In the genomic region with DNA sequence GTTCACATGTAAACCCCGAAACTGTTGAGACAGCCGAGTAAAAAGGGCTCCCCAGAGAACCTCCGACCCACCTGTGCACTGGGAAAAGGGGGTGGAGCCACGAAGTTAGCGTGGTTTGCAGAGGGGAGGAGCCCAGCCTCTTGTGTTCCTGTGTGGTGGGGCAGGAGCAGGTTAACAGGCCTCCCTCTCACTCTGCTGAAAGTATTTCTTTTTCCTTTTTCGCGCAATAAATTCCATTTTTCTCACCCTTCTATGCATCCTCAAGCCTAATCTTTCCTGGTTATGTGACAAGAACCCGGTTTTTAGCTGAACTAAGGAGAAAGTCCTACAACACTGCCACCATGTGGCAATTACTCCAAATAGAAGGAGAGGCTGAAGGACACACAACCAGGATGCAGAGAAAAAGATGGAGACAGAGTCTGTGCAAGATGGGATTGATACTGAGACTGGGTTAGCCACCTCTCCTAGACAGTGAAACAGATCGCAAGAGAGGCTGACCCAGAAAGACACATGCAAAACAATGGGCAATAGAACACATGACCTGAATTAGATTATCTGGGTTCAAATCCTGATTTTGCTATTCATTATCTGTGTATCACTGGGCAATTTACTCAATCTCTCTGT, we compare ENCODE assay signal across 1 cellular context.
TF ChIP-seq lines count a peak whose summit lies in the region.

No MANE protein-coding gene starts in this region.

TF ChIP-seq in HepG2, 621 proteins besides CTCF, POLR2A, EP300 and RAD21 (continued from another document and continues in another):
- TF ChIP-seq, protein P1, sequence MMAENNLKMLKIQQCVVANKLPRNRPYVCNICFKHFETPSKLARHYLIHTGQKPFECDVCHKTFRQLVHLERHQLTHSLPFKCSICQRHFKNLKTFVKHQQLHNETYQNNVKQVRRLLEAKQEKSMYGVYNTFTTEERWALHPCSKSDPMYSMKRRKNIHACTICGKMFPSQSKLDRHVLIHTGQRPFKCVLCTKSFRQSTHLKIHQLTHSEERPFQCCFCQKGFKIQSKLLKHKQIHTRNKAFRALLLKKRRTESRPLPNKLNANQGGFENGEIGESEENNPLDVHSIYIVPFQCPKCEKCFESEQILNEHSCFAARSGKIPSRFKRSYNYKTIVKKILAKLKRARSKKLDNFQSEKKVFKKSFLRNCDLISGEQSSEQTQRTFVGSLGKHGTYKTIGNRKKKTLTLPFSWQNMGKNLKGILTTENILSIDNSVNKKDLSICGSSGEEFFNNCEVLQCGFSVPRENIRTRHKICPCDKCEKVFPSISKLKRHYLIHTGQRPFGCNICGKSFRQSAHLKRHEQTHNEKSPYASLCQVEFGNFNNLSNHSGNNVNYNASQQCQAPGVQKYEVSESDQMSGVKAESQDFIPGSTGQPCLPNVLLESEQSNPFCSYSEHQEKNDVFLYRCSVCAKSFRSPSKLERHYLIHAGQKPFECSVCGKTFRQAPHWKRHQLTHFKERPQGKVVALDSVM (CRISPR knock-in tag; IDR thresholded peaks at IDR 0.05), result no peak
- no peak for TF ChIP-seq ZNF430 (CRISPR knock-in tag; IDR thresholded peaks at IDR 0.05)
- no peak for TF ChIP-seq MEF2D (CRISPR knock-in tag; IDR thresholded peaks at IDR 0.05)
- TF ChIP-seq SAFB2 (CRISPR knock-in tag; IDR thresholded peaks at IDR 0.05; ENCODE audit: borderline replicate concordance, low read depth), result no peak
- TF ChIP-seq ZNF713 (CRISPR knock-in tag; IDR thresholded peaks at IDR 0.05), result no peak
- no peak for TF ChIP-seq DMAP1 (CRISPR knock-in tag; IDR thresholded peaks at IDR 0.05)
- TF ChIP-seq, protein P2, sequence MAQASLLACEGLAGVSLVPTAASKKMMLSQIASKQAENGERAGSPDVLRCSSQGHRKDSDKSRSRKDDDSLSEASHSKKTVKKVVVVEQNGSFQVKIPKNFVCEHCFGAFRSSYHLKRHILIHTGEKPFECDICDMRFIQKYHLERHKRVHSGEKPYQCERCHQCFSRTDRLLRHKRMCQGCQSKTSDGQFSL (CRISPR knock-in tag; IDR thresholded peaks at IDR 0.05), result no peak
- TF ChIP-seq NR2F6 (IDR thresholded peaks at IDR 0.05), result no peak
- TF ChIP-seq NR2F6 (CRISPR knock-in tag; IDR thresholded peaks at IDR 0.05), result no peak
- TF ChIP-seq, protein P3, sequence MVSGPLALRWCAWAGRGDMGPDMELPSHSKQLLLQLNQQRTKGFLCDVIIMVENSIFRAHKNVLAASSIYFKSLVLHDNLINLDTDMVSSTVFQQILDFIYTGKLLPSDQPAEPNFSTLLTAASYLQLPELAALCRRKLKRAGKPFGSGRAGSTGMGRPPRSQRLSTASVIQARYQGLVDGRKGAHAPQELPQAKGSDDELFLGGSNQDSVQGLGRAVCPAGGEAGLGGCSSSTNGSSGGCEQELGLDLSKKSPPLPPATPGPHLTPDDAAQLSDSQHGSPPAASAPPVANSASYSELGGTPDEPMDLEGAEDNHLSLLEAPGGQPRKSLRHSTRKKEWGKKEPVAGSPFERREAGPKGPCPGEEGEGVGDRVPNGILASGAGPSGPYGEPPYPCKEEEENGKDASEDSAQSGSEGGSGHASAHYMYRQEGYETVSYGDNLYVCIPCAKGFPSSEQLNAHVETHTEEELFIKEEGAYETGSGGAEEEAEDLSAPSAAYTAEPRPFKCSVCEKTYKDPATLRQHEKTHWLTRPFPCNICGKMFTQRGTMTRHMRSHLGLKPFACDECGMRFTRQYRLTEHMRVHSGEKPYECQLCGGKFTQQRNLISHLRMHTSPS (CRISPR knock-in tag; IDR thresholded peaks at IDR 0.05; ENCODE audit: low read depth), result no peak
- TF ChIP-seq ZNF598 (CRISPR knock-in tag; IDR thresholded peaks at IDR 0.05; ENCODE audit: borderline replicate concordance), result no peak
- TF ChIP-seq GZF1 (CRISPR knock-in tag; IDR thresholded peaks at IDR 0.05), result no peak
- no peak for TF ChIP-seq ZKSCAN1 (IDR thresholded peaks at IDR 0.05; ENCODE audit: low read length)
- TF ChIP-seq, protein P4, sequence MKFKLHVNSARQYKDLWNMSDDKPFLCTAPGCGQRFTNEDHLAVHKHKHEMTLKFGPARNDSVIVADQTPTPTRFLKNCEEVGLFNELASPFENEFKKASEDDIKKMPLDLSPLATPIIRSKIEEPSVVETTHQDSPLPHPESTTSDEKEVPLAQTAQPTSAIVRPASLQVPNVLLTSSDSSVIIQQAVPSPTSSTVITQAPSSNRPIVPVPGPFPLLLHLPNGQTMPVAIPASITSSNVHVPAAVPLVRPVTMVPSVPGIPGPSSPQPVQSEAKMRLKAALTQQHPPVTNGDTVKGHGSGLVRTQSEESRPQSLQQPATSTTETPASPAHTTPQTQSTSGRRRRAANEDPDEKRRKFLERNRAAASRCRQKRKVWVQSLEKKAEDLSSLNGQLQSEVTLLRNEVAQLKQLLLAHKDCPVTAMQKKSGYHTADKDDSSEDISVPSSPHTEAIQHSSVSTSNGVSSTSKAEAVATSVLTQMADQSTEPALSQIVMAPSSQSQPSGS (CRISPR knock-in tag; IDR thresholded peaks at IDR 0.05), result no peak
- no peak for TF ChIP-seq ZC3H4 (CRISPR knock-in tag; IDR thresholded peaks at IDR 0.05; ENCODE audit: borderline replicate concordance)
- no peak for TF ChIP-seq ZNF282 (IDR thresholded peaks at IDR 0.05; ENCODE audit: partially characterized antibody)
- TF ChIP-seq, protein P5, sequence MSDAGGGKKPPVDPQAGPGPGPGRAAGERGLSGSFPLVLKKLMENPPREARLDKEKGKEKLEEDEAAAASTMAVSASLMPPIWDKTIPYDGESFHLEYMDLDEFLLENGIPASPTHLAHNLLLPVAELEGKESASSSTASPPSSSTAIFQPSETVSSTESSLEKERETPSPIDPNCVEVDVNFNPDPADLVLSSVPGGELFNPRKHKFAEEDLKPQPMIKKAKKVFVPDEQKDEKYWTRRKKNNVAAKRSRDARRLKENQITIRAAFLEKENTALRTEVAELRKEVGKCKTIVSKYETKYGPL (CRISPR knock-in tag; IDR thresholded peaks at IDR 0.05), result no peak
- TF ChIP-seq ZNF781 (CRISPR knock-in tag; IDR thresholded peaks at IDR 0.05; ENCODE audit: borderline replicate concordance, not compliant biosample characterization), result no peak
- TF ChIP-seq ZNF124 (CRISPR knock-in tag; IDR thresholded peaks at IDR 0.05), result no peak
- TF ChIP-seq KLF15 (CRISPR knock-in tag; IDR thresholded peaks at IDR 0.05; ENCODE audit: borderline replicate concordance), result no peak
- no peak for TF ChIP-seq HNRNPK (IDR thresholded peaks at IDR 0.05; ENCODE audit: low read depth, low read length, poor library complexity, severe bottlenecking)
- TF ChIP-seq, protein P6, sequence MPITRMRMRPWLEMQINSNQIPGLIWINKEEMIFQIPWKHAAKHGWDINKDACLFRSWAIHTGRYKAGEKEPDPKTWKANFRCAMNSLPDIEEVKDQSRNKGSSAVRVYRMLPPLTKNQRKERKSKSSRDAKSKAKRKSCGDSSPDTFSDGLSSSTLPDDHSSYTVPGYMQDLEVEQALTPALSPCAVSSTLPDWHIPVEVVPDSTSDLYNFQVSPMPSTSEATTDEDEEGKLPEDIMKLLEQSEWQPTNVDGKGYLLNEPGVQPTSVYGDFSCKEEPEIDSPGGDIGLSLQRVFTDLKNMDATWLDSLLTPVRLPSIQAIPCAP (CRISPR knock-in tag; IDR thresholded peaks at IDR 0.05; ENCODE audit: low read depth), result no peak
- 0 out of 2 replicates have a peak, but pooled peaks have one; percentile 26 for TF ChIP-seq GATAD1 (CRISPR knock-in tag; IDR thresholded peaks at IDR 0.05)
- TF ChIP-seq MED1 (CRISPR knock-in tag; IDR thresholded peaks at IDR 0.05), result peak; percentile 46; the same call in 1 of the 2 replicates
- no peak for TF ChIP-seq ATM (IDR thresholded peaks at IDR 0.05; ENCODE audit: borderline replicate concordance)
- no peak for TF ChIP-seq ZKSCAN5 (CRISPR knock-in tag; IDR thresholded peaks at IDR 0.05)
- peak; percentile 63; the same call in 1 of the 2 replicates for TF ChIP-seq MIER3 (CRISPR knock-in tag; IDR thresholded peaks at IDR 0.05; ENCODE audit: borderline replicate concordance)
- TF ChIP-seq ZNF678 (CRISPR knock-in tag; IDR thresholded peaks at IDR 0.05), result no peak
- TF ChIP-seq NR2F2 (IDR thresholded peaks at IDR 0.05; ENCODE audit: borderline replicate concordance, low read depth), result no peak
- TF ChIP-seq, protein P7, sequence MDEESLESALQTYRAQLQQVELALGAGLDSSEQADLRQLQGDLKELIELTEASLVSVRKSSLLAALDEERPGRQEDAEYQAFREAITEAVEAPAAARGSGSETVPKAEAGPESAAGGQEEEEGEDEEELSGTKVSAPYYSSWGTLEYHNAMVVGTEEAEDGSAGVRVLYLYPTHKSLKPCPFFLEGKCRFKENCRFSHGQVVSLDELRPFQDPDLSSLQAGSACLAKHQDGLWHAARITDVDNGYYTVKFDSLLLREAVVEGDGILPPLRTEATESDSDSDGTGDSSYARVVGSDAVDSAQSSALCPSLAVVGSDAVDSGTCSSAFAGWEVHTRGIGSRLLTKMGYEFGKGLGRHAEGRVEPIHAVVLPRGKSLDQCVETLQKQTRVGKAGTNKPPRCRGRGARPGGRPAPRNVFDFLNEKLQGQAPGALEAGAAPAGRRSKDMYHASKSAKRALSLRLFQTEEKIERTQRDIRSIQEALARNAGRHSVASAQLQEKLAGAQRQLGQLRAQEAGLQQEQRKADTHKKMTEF (CRISPR knock-in tag; IDR thresholded peaks at IDR 0.05), result peak; percentile 59; the same call in 1 of the 2 replicates
- TF ChIP-seq IRF2 (CRISPR knock-in tag; IDR thresholded peaks at IDR 0.05), result peak; percentile 41; the same call in 1 of the 2 replicates
- TF ChIP-seq ZC3H13 (CRISPR knock-in tag; IDR thresholded peaks at IDR 0.05), result no peak
- no peak for TF ChIP-seq POGZ (CRISPR knock-in tag; IDR thresholded peaks at IDR 0.05)
- TF ChIP-seq, protein P8, sequence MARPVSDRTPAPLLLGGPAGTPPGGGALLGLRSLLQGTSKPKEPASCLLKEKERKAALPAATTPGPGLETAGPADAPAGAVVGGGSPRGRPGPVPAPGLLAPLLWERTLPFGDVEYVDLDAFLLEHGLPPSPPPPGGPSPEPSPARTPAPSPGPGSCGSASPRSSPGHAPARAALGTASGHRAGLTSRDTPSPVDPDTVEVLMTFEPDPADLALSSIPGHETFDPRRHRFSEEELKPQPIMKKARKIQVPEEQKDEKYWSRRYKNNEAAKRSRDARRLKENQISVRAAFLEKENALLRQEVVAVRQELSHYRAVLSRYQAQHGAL (CRISPR knock-in tag; IDR thresholded peaks at IDR 0.05; ENCODE audit: not compliant biosample characterization), result no peak
- TF ChIP-seq ZNF383 (CRISPR knock-in tag; IDR thresholded peaks at IDR 0.05; ENCODE audit: borderline replicate concordance), result no peak
- TF ChIP-seq, protein P9, sequence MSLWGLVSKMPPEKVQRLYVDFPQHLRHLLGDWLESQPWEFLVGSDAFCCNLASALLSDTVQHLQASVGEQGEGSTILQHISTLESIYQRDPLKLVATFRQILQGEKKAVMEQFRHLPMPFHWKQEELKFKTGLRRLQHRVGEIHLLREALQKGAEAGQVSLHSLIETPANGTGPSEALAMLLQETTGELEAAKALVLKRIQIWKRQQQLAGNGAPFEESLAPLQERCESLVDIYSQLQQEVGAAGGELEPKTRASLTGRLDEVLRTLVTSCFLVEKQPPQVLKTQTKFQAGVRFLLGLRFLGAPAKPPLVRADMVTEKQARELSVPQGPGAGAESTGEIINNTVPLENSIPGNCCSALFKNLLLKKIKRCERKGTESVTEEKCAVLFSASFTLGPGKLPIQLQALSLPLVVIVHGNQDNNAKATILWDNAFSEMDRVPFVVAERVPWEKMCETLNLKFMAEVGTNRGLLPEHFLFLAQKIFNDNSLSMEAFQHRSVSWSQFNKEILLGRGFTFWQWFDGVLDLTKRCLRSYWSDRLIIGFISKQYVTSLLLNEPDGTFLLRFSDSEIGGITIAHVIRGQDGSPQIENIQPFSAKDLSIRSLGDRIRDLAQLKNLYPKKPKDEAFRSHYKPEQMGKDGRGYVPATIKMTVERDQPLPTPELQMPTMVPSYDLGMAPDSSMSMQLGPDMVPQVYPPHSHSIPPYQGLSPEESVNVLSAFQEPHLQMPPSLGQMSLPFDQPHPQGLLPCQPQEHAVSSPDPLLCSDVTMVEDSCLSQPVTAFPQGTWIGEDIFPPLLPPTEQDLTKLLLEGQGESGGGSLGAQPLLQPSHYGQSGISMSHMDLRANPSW (CRISPR knock-in tag; IDR thresholded peaks at IDR 0.05; ENCODE audit: borderline replicate concordance), result no peak
- 0 out of 2 replicates have a peak, but pooled peaks have one; percentile 26 for TF ChIP-seq HDAC1 (CRISPR knock-in tag; IDR thresholded peaks at IDR 0.05)
- TF ChIP-seq, protein P10, sequence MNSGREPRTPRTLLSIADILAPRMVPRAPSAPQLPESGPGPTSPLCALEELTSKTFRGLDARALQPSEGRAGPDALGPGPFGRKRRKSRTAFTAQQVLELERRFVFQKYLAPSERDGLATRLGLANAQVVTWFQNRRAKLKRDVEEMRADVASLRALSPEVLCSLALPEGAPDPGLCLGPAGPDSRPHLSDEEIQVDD (CRISPR knock-in tag; IDR thresholded peaks at IDR 0.05; ENCODE audit: borderline replicate concordance), result no peak
- TF ChIP-seq ZNF3 (CRISPR knock-in tag; IDR thresholded peaks at IDR 0.05), result no peak
- no peak for TF ChIP-seq CREB1 (IDR thresholded peaks at IDR 0.05)
- peak; percentile 46; the same call in 1 of the 2 replicates for TF ChIP-seq CREB1 (CRISPR knock-in tag; IDR thresholded peaks at IDR 0.05)
- no peak for TF ChIP-seq YEATS4 (CRISPR knock-in tag; IDR thresholded peaks at IDR 0.05; ENCODE audit: borderline replicate concordance)
- no peak for TF ChIP-seq IKZF1 (IDR thresholded peaks at IDR 0.05)
- TF ChIP-seq, protein P11, sequence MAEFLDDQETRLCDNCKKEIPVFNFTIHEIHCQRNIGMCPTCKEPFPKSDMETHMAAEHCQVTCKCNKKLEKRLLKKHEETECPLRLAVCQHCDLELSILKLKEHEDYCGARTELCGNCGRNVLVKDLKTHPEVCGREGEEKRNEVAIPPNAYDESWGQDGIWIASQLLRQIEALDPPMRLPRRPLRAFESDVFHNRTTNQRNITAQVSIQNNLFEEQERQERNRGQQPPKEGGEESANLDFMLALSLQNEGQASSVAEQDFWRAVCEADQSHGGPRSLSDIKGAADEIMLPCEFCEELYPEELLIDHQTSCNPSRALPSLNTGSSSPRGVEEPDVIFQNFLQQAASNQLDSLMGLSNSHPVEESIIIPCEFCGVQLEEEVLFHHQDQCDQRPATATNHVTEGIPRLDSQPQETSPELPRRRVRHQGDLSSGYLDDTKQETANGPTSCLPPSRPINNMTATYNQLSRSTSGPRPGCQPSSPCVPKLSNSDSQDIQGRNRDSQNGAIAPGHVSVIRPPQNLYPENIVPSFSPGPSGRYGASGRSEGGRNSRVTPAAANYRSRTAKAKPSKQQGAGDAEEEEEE (CRISPR knock-in tag; IDR thresholded peaks at IDR 0.05; ENCODE audit: borderline replicate concordance), result no peak
- TF ChIP-seq HMGA1 (CRISPR knock-in tag; conservative IDR thresholded peaks at IDR 0.05), result no peak
- no peak for TF ChIP-seq ZSCAN20 (CRISPR knock-in tag; IDR thresholded peaks at IDR 0.05; ENCODE audit: borderline replicate concordance)
- TF ChIP-seq CCAR2 (optimal IDR thresholded peaks at IDR 0.05; ENCODE audit: low read depth, low read length), result no peak
- TF ChIP-seq, protein P12, sequence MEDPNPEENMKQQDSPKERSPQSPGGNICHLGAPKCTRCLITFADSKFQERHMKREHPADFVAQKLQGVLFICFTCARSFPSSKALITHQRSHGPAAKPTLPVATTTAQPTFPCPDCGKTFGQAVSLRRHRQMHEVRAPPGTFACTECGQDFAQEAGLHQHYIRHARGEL (CRISPR knock-in tag; IDR thresholded peaks at IDR 0.05), result no peak
- no peak for TF ChIP-seq ESRRA (CRISPR knock-in tag; IDR thresholded peaks at IDR 0.05; ENCODE audit: low read depth)
